ENCODE assay signal across 19 cellular contexts in genomic region chr4:101599620-101600019, GRCh38.
A peak's percentile ranks its signal among the peaks of the same experiment; 100 is the strongest.
DNase-seq lines count a peak whose midpoint lies in the region; ATAC-seq, FAIRE-seq and TF ChIP-seq lines count a peak whose summit lies in the region.
"Had no signal": no experiment of that assay in that cellular context is flagged by ENCODE, and none has a peak within 500 bp of the region (broad histone marks: within the 10 kb centered on the region; RNA-seq: fewer than 3 reads in every experiment).

No MANE protein-coding gene starts in this region.

- CTCF ChIA-PET in activated naive CD4-positive, alpha-beta T cell treated with anti-CD3 and anti-CD28 coated beads for 36 hours (lab: Charles Lee) = no interaction called here

- H3K36me3 Mint-ChIP-seq in activated naive CD4-positive, alpha-beta T cell treated with anti-CD3 and anti-CD28 coated beads for 36 hours (ENCODE audit: low read depth) = no peaks in the 10 kb centered on the region
- no peaks in the 10 kb centered on the region for H3K36me3 Mint-ChIP-seq in activated T-helper 17 cell treated with anti-CD3 and anti-CD28 coated beads, Interleukin-2, amount 50 U/mL, for 72 hours (ENCODE audit: low read depth)
- H3K36me3 Mint-ChIP-seq in immature natural killer cell = no peaks in the 10 kb centered on the region
- H3K36me3 Mint-ChIP-seq: activated naive CD8-positive, alpha-beta T cell treated with anti-CD3 and anti-CD28 coated beads for 36 hours; stimulated activated effector memory CD8-positive, alpha-beta T cell treated with anti-CD3 and anti-CD28 coated beads, Interleukin-12 subunit alpha, Interleukin-12 subunit beta, amount 100 ng/mL, for 72 hours had no signal

- intact Hi-C loops in activated naive CD4-positive, alpha-beta T cell treated with anti-CD3 and anti-CD28 coated beads for 36 hours (cut with micrococcal nuclease) = loop anchor here (1.0 to 5.0 kb wide), 3 partner anchors 72 to 252 kb away; partner anchors contain the start of gene PPP3CA

- no peak overlapping the region for H3K4me3 Mint-ChIP-seq in activated naive CD4-positive, alpha-beta T cell treated with anti-CD3 and anti-CD28 coated beads for 36 hours
- no peak overlapping the region for H3K4me3 Mint-ChIP-seq in activated T-helper 17 cell treated with anti-CD3 and anti-CD28 coated beads, Interleukin-2, amount 50 U/mL, for 72 hours
- H3K4me3 Mint-ChIP-seq in immature natural killer cell = no peak overlapping the region
- H3K4me3 Mint-ChIP-seq: activated naive CD8-positive, alpha-beta T cell treated with anti-CD3 and anti-CD28 coated beads for 36 hours; stimulated activated effector memory CD8-positive, alpha-beta T cell treated with anti-CD3 and anti-CD28 coated beads, Interleukin-12 subunit alpha, Interleukin-12 subunit beta, amount 100 ng/mL, for 72 hours; T-helper 1 cell treated with Interleukin-12 subunit alpha and Interleukin-12 subunit beta and Interleukin-4 antibody, amounts not matched to agents 30 μg/mL and 1 μg/mL, for 36 hours had no signal

- H3K27ac Mint-ChIP-seq in activated naive CD4-positive, alpha-beta T cell treated with anti-CD3 and anti-CD28 coated beads for 36 hours = no peak overlapping the region
- no peak overlapping the region for H3K27ac Mint-ChIP-seq in activated T-helper 17 cell treated with anti-CD3 and anti-CD28 coated beads, Interleukin-2, amount 50 U/mL, for 72 hours
- no peak overlapping the region for H3K27ac Mint-ChIP-seq in immature natural killer cell
- H3K27ac Mint-ChIP-seq: activated naive CD8-positive, alpha-beta T cell treated with anti-CD3 and anti-CD28 coated beads for 36 hours; stimulated activated effector memory CD8-positive, alpha-beta T cell treated with anti-CD3 and anti-CD28 coated beads, Interleukin-12 subunit alpha, Interleukin-12 subunit beta, amount 100 ng/mL, for 72 hours; T-helper 1 cell treated with Interleukin-12 subunit alpha and Interleukin-12 subunit beta and Interleukin-4 antibody, amounts not matched to agents 30 μg/mL and 1 μg/mL, for 36 hours had no signal

- TF ChIP-seq CTCF in D721Med (IDR thresholded peaks at IDR 0.05; ENCODE audit: insufficient read depth, missing control alignments) = no peak

- no peaks in the 10 kb centered on the region for H3K4me1 Mint-ChIP-seq in activated naive CD4-positive, alpha-beta T cell treated with anti-CD3 and anti-CD28 coated beads for 36 hours (ENCODE audit: low read depth)
- H3K4me1 Mint-ChIP-seq in activated T-helper 17 cell treated with anti-CD3 and anti-CD28 coated beads, Interleukin-2, amount 50 U/mL, for 72 hours = peaks cover 3% of the 10 kb centered on the region
- H3K4me1 Mint-ChIP-seq in immature natural killer cell = peaks cover 0 to 6% of the 10 kb centered on the region in 2 donors
- H3K4me1 Mint-ChIP-seq: stimulated activated effector memory CD8-positive, alpha-beta T cell treated with anti-CD3 and anti-CD28 coated beads, Interleukin-12 subunit alpha, Interleukin-12 subunit beta, amount 100 ng/mL, for 72 hours had no signal

- H3K27me3 Mint-ChIP-seq in activated naive CD4-positive, alpha-beta T cell treated with anti-CD3 and anti-CD28 coated beads for 36 hours (ENCODE audit: low read depth) = peaks cover 1% of the 10 kb centered on the region
- H3K27me3 Mint-ChIP-seq in activated T-helper 17 cell treated with anti-CD3 and anti-CD28 coated beads, Interleukin-2, amount 50 U/mL, for 72 hours = no peaks in the 10 kb centered on the region
- peaks cover 0 to 2% (median 0%) of the 10 kb centered on the region in 3 donors for H3K27me3 Mint-ChIP-seq in immature natural killer cell (ENCODE audit: low read depth in 3 of 3)
- H3K27me3 Mint-ChIP-seq: activated naive CD8-positive, alpha-beta T cell treated with anti-CD3 and anti-CD28 coated beads for 36 hours had no signal

- DNase-seq in activated naive CD4-positive, alpha-beta T cell treated with anti-CD3 and anti-CD28 coated beads for 36 hours = peak; percentile 15
- DNase-seq in activated naive CD4-positive, alpha-beta T cell treated with Interleukin-2 at 50 U/mL for 16 hours = no peak
- DNase-seq in fibroblast of the conjunctiva (ENCODE audit: low read depth) = peak; percentile 31
- no peak for DNase-seq in D721Med (ENCODE audit: insufficient read length, low spot score)
- DNase-seq in NCI-H187 treated with DMSO at 0.1 percent for 48 hours (lab: John Stamatoyannopoulos, UW) = no peak
- DNase-seq in immature natural killer cell = no peak
- DNase-seq: activated CD8-positive, alpha-beta memory T cell treated with anti-CD3 and anti-CD28 coated beads, Interleukin-2, amount 50 U/mL, for 48 hours; activated naive CD8-positive, alpha-beta T cell treated with anti-CD3 and anti-CD28 coated beads for 36 hours; COR-L47; NCI-H146; NCI-H524 had no signal

- peak; percentile 50 for ATAC-seq in activated T-helper 17 cell treated with anti-CD3 and anti-CD28 coated beads, Interleukin-2, amount 50 U/mL, for 72 hours (replicated peaks)
- no peak for ATAC-seq in GM21381 (IDR thresholded peaks at IDR 0.05; ENCODE audit: unreplicated experiment)
- ATAC-seq: sciatic nerve; stimulated activated effector memory CD8-positive, alpha-beta T cell treated with anti-CD3 and anti-CD28 coated beads, Interleukin-12 subunit alpha, Interleukin-12 subunit beta, amount 100 ng/mL, for 72 hours had no signal

- H3K9me3 Mint-ChIP-seq in activated naive CD4-positive, alpha-beta T cell treated with anti-CD3 and anti-CD28 coated beads for 36 hours = no peaks in the 10 kb centered on the region
- H3K9me3 Mint-ChIP-seq in activated T-helper 17 cell treated with anti-CD3 and anti-CD28 coated beads, Interleukin-2, amount 50 U/mL, for 72 hours = no peaks in the 10 kb centered on the region
- no peaks in the 10 kb centered on the region for H3K9me3 Mint-ChIP-seq in immature natural killer cell
- H3K9me3 Mint-ChIP-seq: activated naive CD8-positive, alpha-beta T cell treated with anti-CD3 and anti-CD28 coated beads for 36 hours; stimulated activated effector memory CD8-positive, alpha-beta T cell treated with anti-CD3 and anti-CD28 coated beads, Interleukin-12 subunit alpha, Interleukin-12 subunit beta, amount 100 ng/mL, for 72 hours; T-helper 1 cell treated with Interleukin-12 subunit alpha and Interleukin-12 subunit beta and Interleukin-4 antibody, amounts not matched to agents 30 μg/mL and 1 μg/mL, for 36 hours had no signal

- FAIRE-seq in D721Med (lab: Jason Lieb, UNC) = no peak
- FAIRE-seq: H54, RCC 7860, urothelium cell line had no signal

Comparison
In these comparisons a context has a peak if more than half of its experiments do, and no peak if none do; other contexts are left out.
1. DNase-seq: peak in activated naive CD4-positive, alpha-beta T cell treated with anti-CD3 and anti-CD28 coated beads for 36 hours (single experiment) and fibroblast of the conjunctiva (single experiment); none in activated naive CD4-positive, alpha-beta T cell treated with Interleukin-2 at 50 U/mL for 16 hours (single experiment), D721Med (single experiment), NCI-H187 treated with DMSO at 0.1 percent for 48 hours (single experiment) and immature natural killer cell (0 of 3).